In the genomic region with DNA sequence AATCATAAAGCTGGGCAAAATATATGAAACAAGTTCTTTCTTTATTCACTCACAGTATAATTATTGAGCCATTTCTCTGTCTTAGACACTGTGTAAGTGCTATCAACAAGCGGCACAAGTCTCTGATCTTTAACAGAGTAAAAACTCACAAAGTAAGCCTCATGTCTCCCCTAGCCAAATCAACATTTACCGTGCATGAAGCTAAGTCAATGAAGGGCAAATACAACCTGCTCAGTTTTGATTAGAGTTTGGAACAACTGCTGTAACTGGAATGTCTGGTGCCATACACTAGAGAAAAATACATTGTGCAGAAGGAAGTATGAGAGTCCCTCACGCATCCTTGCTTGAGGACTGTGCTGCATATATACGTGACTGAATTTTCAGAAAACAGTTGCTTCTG, we compare ENCODE assay signal across 35 cellular contexts.
"Had no signal": no experiment of that assay in that cellular context is flagged by ENCODE, and none has a peak within 500 bp of the region (broad histone marks: within the 10 kb centered on the region; RNA-seq: fewer than 3 reads in every experiment).

No MANE protein-coding gene starts in this region.

- H3K27ac ChIP-seq: adrenal gland, body of pancreas, brain microvascular endothelial cell, cardiac muscle cell, VCaP had no signal

- H3K9me3 Mint-ChIP-seq: activated B cell treated with CpG ODN at 0.5 μM for 24 hours; activated CD4-positive, alpha-beta T cell treated with anti-CD3 and anti-CD28 coated beads, Interleukin-2, amount 10 ng/mL, durations not matched to agents 7 days and 5 days; activated naive CD4-positive, alpha-beta T cell treated with anti-CD3 and anti-CD28 coated beads for 36 hours; activated T-cell treated with anti-CD3 and anti-CD28 coated beads, Interleukin-2, amount 50 U/mL, for 24 hours; activated T-helper 17 cell treated with anti-CD3 and anti-CD28 coated beads, Interleukin-2, amount 50 U/mL, for 72 hours; T-helper 1 cell treated with Interleukin-12 subunit alpha and Interleukin-12 subunit beta and Interleukin-4 antibody, amounts not matched to agents 30 μg/mL and 1 μg/mL, for 36 hours; T-helper 2 cell treated with Interferon-gamma antibody and Interleukin-4, amounts not matched to agents 5 μg/mL and 100 μg/mL, for 36 hours had no signal

- H3K9me3 ChIP-seq: adrenal gland, body of pancreas had no signal

- H3K4me3 ChIP-seq: adrenal gland, body of pancreas, cardiac muscle cell had no signal

- H3K27me3 ChIP-seq: adrenal gland, body of pancreas, brain microvascular endothelial cell, cardiac muscle cell had no signal

- ATAC-seq: activated CD8-positive, alpha-beta memory T cell treated with anti-CD3 and anti-CD28 coated beads, Interleukin-2, amount 10 ng/mL, durations not matched to agents 7 days and 5 days; activated CD8-positive, alpha-beta T cell treated with anti-CD3 and anti-CD28 coated beads, Interleukin-2, amount 10 ng/mL, durations not matched to agents 7 days and 5 days; activated naive CD4-positive, alpha-beta T cell treated with anti-CD3 and anti-CD28 coated beads, Interleukin-2, amount 50 U/mL, for 72 hours; activated T-helper 17 cell treated with anti-CD3 and anti-CD28 coated beads, Interleukin-2, amount 50 U/mL, for 72 hours; body of pancreas had no signal

- H3K4me1 ChIP-seq: adrenal gland had no signal

- H3K27me3 Mint-ChIP-seq: activated B cell treated with CpG ODN at 0.5 μM for 24 hours; activated CD4-positive, alpha-beta memory T cell treated with anti-CD3 and anti-CD28 coated beads, Interleukin-2, amount 10 ng/mL, durations not matched to agents 7 days and 5 days; activated CD4-positive, alpha-beta T cell treated with anti-CD3 and anti-CD28 coated beads, Interleukin-2, amount 10 ng/mL, durations not matched to agents 7 days and 5 days; activated CD8-positive, alpha-beta memory T cell treated with anti-CD3 and anti-CD28 coated beads, Interleukin-2, amount 10 ng/mL, durations not matched to agents 7 days and 5 days; activated naive CD8-positive, alpha-beta T cell treated with anti-CD3 and anti-CD28 coated beads for 36 hours; activated T-cell treated with anti-CD3 and anti-CD28 coated beads, Interleukin-2, amount 50 U/mL, for 24 hours; activated T-helper 17 cell treated with anti-CD3 and anti-CD28 coated beads, Interleukin-2, amount 50 U/mL, for 72 hours; central memory CD8-positive, alpha-beta T cell had no signal

- H3K27ac Mint-ChIP-seq: activated B cell treated with CpG ODN at 0.5 μM for 24 hours; activated CD4-positive, alpha-beta memory T cell treated with anti-CD3 and anti-CD28 coated beads, Interleukin-2, amount 10 ng/mL, durations not matched to agents 7 days and 5 days; activated CD4-positive, alpha-beta T cell treated with anti-CD3 and anti-CD28 coated beads, Interleukin-2, amount 10 ng/mL, durations not matched to agents 7 days and 5 days; activated CD8-positive, alpha-beta memory T cell treated with anti-CD3 and anti-CD28 coated beads, Interleukin-2, amount 10 ng/mL, durations not matched to agents 7 days and 5 days; activated CD8-positive, alpha-beta T cell treated with anti-CD3 and anti-CD28 coated beads, Interleukin-2, amount 10 ng/mL, durations not matched to agents 7 days and 5 days; activated naive CD4-positive, alpha-beta T cell treated with anti-CD3 and anti-CD28 coated beads for 36 hours; activated naive CD4-positive, alpha-beta T cell treated with anti-CD3 and anti-CD28 coated beads, Interleukin-2, amount 50 U/mL, for 72 hours; activated naive CD8-positive, alpha-beta T cell treated with anti-CD3 and anti-CD28 coated beads for 36 hours; activated T-cell treated with anti-CD3 and anti-CD28 coated beads, Interleukin-2, amount 50 U/mL, for 24 hours; activated T-helper 17 cell treated with anti-CD3 and anti-CD28 coated beads, Interleukin-2, amount 50 U/mL, for 72 hours; T-helper 1 cell treated with Interleukin-12 subunit alpha and Interleukin-12 subunit beta and Interleukin-4 antibody, amounts not matched to agents 30 μg/mL and 1 μg/mL, for 36 hours; T-helper 2 cell treated with Interferon-gamma antibody and Interleukin-4, amounts not matched to agents 5 μg/mL and 100 μg/mL, for 36 hours had no signal

- H3K4me3 Mint-ChIP-seq: activated B cell treated with CpG ODN at 0.5 μM for 24 hours; activated CD4-positive, alpha-beta memory T cell treated with anti-CD3 and anti-CD28 coated beads, Interleukin-2, amount 10 ng/mL, durations not matched to agents 7 days and 5 days; activated CD4-positive, alpha-beta T cell treated with anti-CD3 and anti-CD28 coated beads, Interleukin-2, amount 10 ng/mL, durations not matched to agents 7 days and 5 days; activated CD8-positive, alpha-beta memory T cell treated with anti-CD3 and anti-CD28 coated beads, Interleukin-2, amount 10 ng/mL, durations not matched to agents 7 days and 5 days; activated CD8-positive, alpha-beta T cell treated with anti-CD3 and anti-CD28 coated beads, Interleukin-2, amount 10 ng/mL, durations not matched to agents 7 days and 5 days; activated naive CD4-positive, alpha-beta T cell treated with anti-CD3 and anti-CD28 coated beads for 36 hours; activated naive CD8-positive, alpha-beta T cell treated with anti-CD3 and anti-CD28 coated beads for 36 hours; activated T-cell treated with anti-CD3 and anti-CD28 coated beads, Interleukin-2, amount 50 U/mL, for 24 hours; activated T-helper 17 cell treated with anti-CD3 and anti-CD28 coated beads, Interleukin-2, amount 50 U/mL, for 72 hours; central memory CD8-positive, alpha-beta T cell; T-helper 1 cell treated with Interleukin-12 subunit alpha and Interleukin-12 subunit beta and Interleukin-4 antibody, amounts not matched to agents 30 μg/mL and 1 μg/mL, for 36 hours; T-helper 2 cell treated with Interferon-gamma antibody and Interleukin-4, amounts not matched to agents 5 μg/mL and 100 μg/mL, for 36 hours had no signal

- H3K36me3 ChIP-seq: adrenal gland, brain microvascular endothelial cell, cardiac muscle cell had no signal

- DNase-seq: activated B cell treated with CpG ODN at 0.5 μM for 24 hours; activated CD4-positive, alpha-beta memory T cell treated with anti-CD3 and anti-CD28 coated beads, Interleukin-2, amount 10 ng/mL, durations not matched to agents 7 days and 5 days; activated CD4-positive, alpha-beta T cell treated with anti-CD3 and anti-CD28 coated beads for 4 hours; activated CD4-positive, alpha-beta T cell treated with anti-CD3 and anti-CD28 coated beads, Interleukin-2, amount 10 ng/mL, durations not matched to agents 7 days and 5 days; activated CD4-positive, alpha-beta T cell treated with anti-CD3 and anti-CD28 coated beads, Interleukin-2, amount 50 U/mL, for 48 hours; activated CD4-positive, CD25-positive, alpha-beta regulatory T cell treated with anti-CD3 and anti-CD28 coated beads, Interleukin-2, amount 50 U/mL, for 72 hours; activated CD8-positive, alpha-beta memory T cell treated with anti-CD3 and anti-CD28 coated beads for 24 hours; activated CD8-positive, alpha-beta memory T cell treated with anti-CD3 and anti-CD28 coated beads, Interleukin-2, amount 10 ng/mL, durations not matched to agents 7 days and 5 days; activated CD8-positive, alpha-beta memory T cell treated with anti-CD3 and anti-CD28 coated beads, Interleukin-2, amount 50 U/mL, for 48 hours; activated CD8-positive, alpha-beta T cell treated with anti-CD3 and anti-CD28 coated beads, Interleukin-2, amount 10 ng/mL, durations not matched to agents 7 days and 5 days; activated effector memory CD4-positive, alpha-beta T cell treated with anti-CD3 and anti-CD28 coated beads, Interleukin-2, amount 50 U/mL, for 16 hours; activated gamma-delta T cell treated with Interleukin-2 at 50 U/mL for 16 hours; activated naive CD4-positive, alpha-beta T cell; activated naive CD4-positive, alpha-beta T cell treated with anti-CD3 and anti-CD28 coated beads for 36 hours; activated naive CD4-positive, alpha-beta T cell treated with anti-CD3 and anti-CD28 coated beads, Interleukin-2, amount 50 U/mL, for 16 hours; activated naive CD8-positive, alpha-beta T cell treated with anti-CD3 and anti-CD28 coated beads for 36 hours; activated T-cell treated with anti-CD3 and anti-CD28 coated beads, Interleukin-2, amount 50 U/mL, for 24 hours; activated T-cell treated with anti-CD3 and anti-CD28 coated beads, Interleukin-2, amount 50 U/mL, for 48 hours; adrenal gland; amniotic stem cell; aorta; body of pancreas; brain microvascular endothelial cell; caudate nucleus; cerebellar nuclear complex; T-helper 1 cell; T-helper 2 cell; T-helper 9 cell had no signal

- H3K36me3 Mint-ChIP-seq: activated CD8-positive, alpha-beta memory T cell treated with anti-CD3 and anti-CD28 coated beads, Interleukin-2, amount 10 ng/mL, durations not matched to agents 7 days and 5 days; activated naive CD4-positive, alpha-beta T cell treated with anti-CD3 and anti-CD28 coated beads, Interleukin-2, amount 50 U/mL, for 72 hours; activated naive CD8-positive, alpha-beta T cell treated with anti-CD3 and anti-CD28 coated beads for 36 hours had no signal

- H3K4me1 Mint-ChIP-seq: activated B cell treated with CpG ODN at 0.5 μM for 24 hours; activated CD4-positive, alpha-beta memory T cell treated with anti-CD3 and anti-CD28 coated beads, Interleukin-2, amount 10 ng/mL, durations not matched to agents 7 days and 5 days; activated CD4-positive, alpha-beta T cell treated with anti-CD3 and anti-CD28 coated beads, Interleukin-2, amount 10 ng/mL, durations not matched to agents 7 days and 5 days; activated CD8-positive, alpha-beta memory T cell treated with anti-CD3 and anti-CD28 coated beads, Interleukin-2, amount 10 ng/mL, durations not matched to agents 7 days and 5 days; activated naive CD8-positive, alpha-beta T cell treated with anti-CD3 and anti-CD28 coated beads for 36 hours; activated T-helper 17 cell treated with anti-CD3 and anti-CD28 coated beads, Interleukin-2, amount 50 U/mL, for 72 hours; central memory CD8-positive, alpha-beta T cell had no signal
